In the genomic region with DNA sequence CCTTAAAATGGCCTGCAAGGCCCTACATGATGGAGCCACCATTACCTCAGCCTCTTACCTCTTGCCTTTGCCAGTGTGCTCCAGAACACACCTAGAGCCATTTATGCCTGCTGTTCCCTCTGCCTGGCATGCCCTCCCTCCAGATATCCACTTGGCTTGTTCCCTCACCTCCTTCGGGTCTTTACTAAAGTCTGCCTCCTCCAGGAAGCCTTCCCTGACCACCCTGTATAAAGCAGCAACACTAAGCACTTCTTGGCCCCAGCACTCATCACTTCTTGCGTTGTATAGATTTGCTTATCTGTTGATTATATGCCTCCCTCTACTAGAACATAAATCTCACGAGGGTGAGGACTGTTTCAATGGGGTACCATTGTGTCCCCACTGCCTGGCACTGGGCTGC, we compare ENCODE assay signal across 31 cellular contexts. TPM values are rescaled to one million over a fixed set of nuclear protein-coding genes. Genes with fewer than 3 reads are reported as not detected.
"Had no signal": no experiment of that assay in that cellular context is flagged by ENCODE, and none has a peak within 500 bp of the region (broad histone marks: within the 10 kb centered on the region; RNA-seq: fewer than 3 reads in every experiment).

No MANE protein-coding gene starts in this region.

- H3K4me3 ChIP-seq: esophagus squamous epithelium, heart right ventricle, lower lobe of right lung, ovary, prostate gland, smooth muscle cell, suprapubic skin, tibial artery had no signal

- H3K27ac ChIP-seq: epithelial cell of prostate, esophagus squamous epithelium, heart right ventricle, lower lobe of right lung, neutrophil, ovary, prostate gland, suprapubic skin, tibial artery had no signal

- DNase-seq: activated CD4-positive, alpha-beta memory T cell treated with anti-CD3 and anti-CD28 coated beads for 36 hours; activated CD4-positive, alpha-beta T cell treated with anti-CD3 and anti-CD28 coated beads, Interleukin-2, amount 10 ng/mL, durations not matched to agents 24 days and 14 days; activated CD4-positive, CD25-positive, alpha-beta regulatory T cell treated with anti-CD3 and anti-CD28 coated beads, Interleukin-2, amount 50 U/mL, for 72 hours; activated CD8-positive, alpha-beta memory T cell treated with anti-CD3 and anti-CD28 coated beads, Interleukin-2, amount 50 U/mL, for 48 hours; activated naive CD8-positive, alpha-beta T cell treated with anti-CD3 and anti-CD28 coated beads, Interleukin-2, amount 50 U/mL, for 24 hours; activated T-cell treated with anti-CD3 and anti-CD28 coated beads, Interleukin-2, amount 50 U/mL, for 24 hours; dermis blood vessel endothelial cell; effector CD4-positive, alpha-beta T cell; esophagus squamous epithelium; foreskin melanocyte; heart right ventricle; kidney glomerular epithelial cell; lower lobe of right lung; mesendoderm; ovary; retina; stimulated activated CD4-positive, alpha-beta T cell treated with anti-CD3 and anti-CD28 coated beads, Interleukin-1b, Interleukin-23, amount 100 ng/mL, for 48 hours; stimulated activated naive CD4-positive, alpha-beta T cell; T-helper 17 cell; T1000 had no signal

- H3K27me3 ChIP-seq: esophagus squamous epithelium, heart right ventricle, ovary, suprapubic skin, tibial artery had no signal

- H3K36me3 Mint-ChIP-seq: activated CD4-positive, alpha-beta memory T cell treated with anti-CD3 and anti-CD28 coated beads for 36 hours; activated naive CD4-positive, alpha-beta T cell treated with anti-CD3 and anti-CD28 coated beads, Interleukin-2, amount 50 U/mL, for 24 hours; natural killer cell treated with Interleukin-12 subunit alpha and Interleukin-12 subunit beta and Interleukin-15 and Interleukin-18, amount 100 ng/mL, for 72 hours had no signal

- FAIRE-seq: colon had no signal

- H3K4me2 ChIP-seq: smooth muscle cell had no signal

- H3K9me3 ChIP-seq: esophagus squamous epithelium, heart right ventricle, lower lobe of right lung, neutrophil, ovary, prostate gland, suprapubic skin, tibial artery had no signal

- H3K27ac Mint-ChIP-seq: activated CD4-positive, alpha-beta memory T cell treated with anti-CD3 and anti-CD28 coated beads for 36 hours; activated CD4-positive, alpha-beta T cell treated with anti-CD3 and anti-CD28 coated beads, Interleukin-2, amount 10 ng/mL, durations not matched to agents 24 days and 14 days; activated naive CD4-positive, alpha-beta T cell treated with anti-CD3 and anti-CD28 coated beads, Interleukin-2, amount 50 U/mL, for 24 hours; activated naive CD8-positive, alpha-beta T cell treated with anti-CD3 and anti-CD28 coated beads, Interleukin-2, amount 50 U/mL, for 24 hours; activated T-cell treated with anti-CD3 and anti-CD28 coated beads, Interleukin-2, amount 50 U/mL, for 24 hours; natural killer cell treated with Interleukin-12 subunit alpha and Interleukin-12 subunit beta and Interleukin-15 and Interleukin-18, amount 100 ng/mL, for 72 hours; T-helper 17 cell had no signal

- H3K4me3 Mint-ChIP-seq: activated CD4-positive, alpha-beta memory T cell treated with anti-CD3 and anti-CD28 coated beads for 36 hours; activated CD4-positive, alpha-beta T cell treated with anti-CD3 and anti-CD28 coated beads, Interleukin-2, amount 10 ng/mL, durations not matched to agents 24 days and 14 days; activated naive CD4-positive, alpha-beta T cell treated with anti-CD3 and anti-CD28 coated beads, Interleukin-2, amount 50 U/mL, for 24 hours; activated naive CD8-positive, alpha-beta T cell treated with anti-CD3 and anti-CD28 coated beads, Interleukin-2, amount 50 U/mL, for 24 hours; activated T-cell treated with anti-CD3 and anti-CD28 coated beads, Interleukin-2, amount 50 U/mL, for 24 hours; natural killer cell treated with Interleukin-12 subunit alpha and Interleukin-12 subunit beta and Interleukin-15 and Interleukin-18, amount 100 ng/mL, for 72 hours had no signal

- H3K36me3 ChIP-seq: esophagus squamous epithelium, heart right ventricle, neutrophil, ovary, prostate gland, suprapubic skin had no signal

- H3K9me3 Mint-ChIP-seq: activated CD4-positive, alpha-beta memory T cell treated with anti-CD3 and anti-CD28 coated beads for 36 hours; activated CD4-positive, alpha-beta T cell treated with anti-CD3 and anti-CD28 coated beads, Interleukin-2, amount 10 ng/mL, durations not matched to agents 24 days and 14 days; activated naive CD4-positive, alpha-beta T cell treated with anti-CD3 and anti-CD28 coated beads, Interleukin-2, amount 50 U/mL, for 24 hours; activated naive CD8-positive, alpha-beta T cell treated with anti-CD3 and anti-CD28 coated beads, Interleukin-2, amount 50 U/mL, for 24 hours; activated T-cell treated with anti-CD3 and anti-CD28 coated beads, Interleukin-2, amount 50 U/mL, for 24 hours; natural killer cell treated with Interleukin-12 subunit alpha and Interleukin-12 subunit beta and Interleukin-15 and Interleukin-18, amount 100 ng/mL, for 72 hours had no signal

- ATAC-seq: activated naive CD8-positive, alpha-beta T cell treated with anti-CD3 and anti-CD28 coated beads, Interleukin-2, amount 50 U/mL, for 24 hours; heart right ventricle; left lobe of liver; lower lobe of right lung; natural killer cell treated with Interleukin-12 subunit alpha and Interleukin-12 subunit beta and Interleukin-15 and Interleukin-18, amount 100 ng/mL, for 72 hours; T-helper 17 cell had no signal

RNA-seq across cellular contexts. Expression of gene ABCC3, which starts 47.8 kb away (rescaled TPM):
- total RNA-seq: activated CD4-positive, alpha-beta memory T cell treated with anti-CD3 and anti-CD28 coated beads for 36 hours; activated CD4-positive, alpha-beta T cell treated with anti-CD3 and anti-CD28 coated beads, Interleukin-2, amount 10 ng/mL, durations not matched to agents 24 days and 14 days; activated CD8-positive, alpha-beta memory T cell treated with anti-CD3 and anti-CD28 coated beads for 36 hours; natural killer cell treated with Interleukin-12 subunit alpha and Interleukin-12 subunit beta and Interleukin-15 and Interleukin-18, amount 100 ng/mL, for 72 hours had no signal
